Comparison of ENCODE assay signal across 8 cellular contexts in the genomic region with DNA sequence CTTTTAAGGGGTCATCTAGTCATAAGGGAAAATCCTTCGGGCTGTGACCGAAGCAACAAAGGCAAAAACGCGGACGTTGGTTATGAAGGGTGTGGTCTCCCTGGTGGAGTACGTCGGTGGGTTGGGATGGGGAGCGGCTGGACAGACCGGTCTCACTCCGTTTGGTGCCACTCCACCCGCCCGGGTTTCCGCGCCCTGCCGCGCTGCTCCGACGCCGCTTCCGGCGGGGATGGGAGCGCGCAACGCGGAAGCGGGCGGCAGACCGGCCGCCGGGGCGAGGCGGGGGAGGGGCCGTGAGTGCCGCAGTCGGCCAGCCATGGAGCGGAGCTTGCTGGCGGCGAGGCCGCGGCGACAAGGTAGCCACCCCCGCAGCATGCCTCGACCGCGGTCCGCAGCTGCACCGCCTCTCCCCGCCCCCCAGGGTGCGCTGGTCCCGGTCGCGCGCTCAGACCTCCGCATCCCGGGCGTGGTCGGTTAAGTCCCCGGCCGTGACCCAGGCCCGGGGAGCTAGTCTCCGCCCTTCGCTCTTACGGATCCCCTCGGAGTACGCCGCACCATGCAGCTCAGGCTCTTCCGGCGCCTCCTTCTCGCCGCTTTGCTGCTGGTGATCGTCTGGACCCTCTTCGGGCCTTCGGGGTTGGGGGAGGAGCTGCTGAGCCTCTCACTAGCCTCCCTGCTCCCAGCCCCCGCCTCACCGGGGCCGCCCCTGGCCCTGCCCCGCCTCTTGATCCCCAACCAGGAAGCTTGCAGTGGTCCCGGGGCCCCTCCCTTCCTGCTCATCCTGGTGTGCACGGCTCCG. TPM values are rescaled to one million over a fixed set of nuclear protein-coding genes. Genes with fewer than 3 reads are reported as not detected.
DNase-seq lines count a peak whose midpoint lies in the region; ATAC-seq and TF ChIP-seq lines count a peak whose summit lies in the region.

A gene with protein sequence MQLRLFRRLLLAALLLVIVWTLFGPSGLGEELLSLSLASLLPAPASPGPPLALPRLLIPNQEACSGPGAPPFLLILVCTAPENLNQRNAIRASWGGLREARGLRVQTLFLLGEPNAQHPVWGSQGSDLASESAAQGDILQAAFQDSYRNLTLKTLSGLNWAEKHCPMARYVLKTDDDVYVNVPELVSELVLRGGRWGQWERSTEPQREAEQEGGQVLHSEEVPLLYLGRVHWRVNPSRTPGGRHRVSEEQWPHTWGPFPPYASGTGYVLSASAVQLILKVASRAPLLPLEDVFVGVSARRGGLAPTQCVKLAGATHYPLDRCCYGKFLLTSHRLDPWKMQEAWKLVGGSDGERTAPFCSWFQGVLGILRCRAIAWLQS (plus strand): TSS at position 260 of the 799 bp plus-strand sequence. CDS start 297 bp downstream, at position 557.

- intact Hi-C loops in dorsolateral prefrontal cortex (cut with DNase I), result no loop called here

- TF ChIP-seq CTCF in dorsolateral prefrontal cortex (IDR thresholded peaks at IDR 0.05 in 54 of 56, conservative IDR thresholded peaks at IDR 0.05 in 2 of 56; ENCODE audit: low read depth in 1 of 56, partially characterized antibody in 56 of 56) (peak in 51 of 56 donors; percentile 17 to 71 (median 49)), liver (IDR thresholded peaks at IDR 0.05; ENCODE audit: low read depth, low read length, missing input control) (peak; percentile 35)

- peak in 1 of 2 donors; percentile 40 for TF ChIP-seq RAD21 in liver (IDR thresholded peaks at IDR 0.05)

- H3K27me3 Mint-ChIP-seq in activated CD4-positive, alpha-beta T cell treated with anti-CD3 and anti-CD28 coated beads, Interleukin-2, amount 10 ng/mL, durations not matched to agents 7 days and 5 days, result no peaks in the 10 kb centered on the region

- DNase-seq in 8988T (peak; percentile 84), NCI-H460 (ENCODE audit: extremely low read depth, low read depth) (peak; percentile 66), dorsolateral prefrontal cortex (peak in 8 of 10 donors; percentile 31 to 79 (median 54))
- peak; percentile 79 for DNase-seq in activated CD4-positive, alpha-beta T cell treated with anti-CD3 and anti-CD28 coated beads, Interleukin-2, amount 10 ng/mL, durations not matched to agents 7 days and 5 days
- peak; percentile 66 to 78 for DNase-seq in stimulated activated CD4-positive, alpha-beta T cell treated with anti-CD3 and anti-CD28 coated beads, Interleukin-4, amount 100 ng/mL, for 48 hours (ENCODE audit: low read depth in 2 of 2)

- H3K4me3 ChIP-seq in dorsolateral prefrontal cortex (peak within 1 kb of the TSS; percentile 57 to 88 (median 76)), liver (ENCODE audit: low read depth in 1 of 3, low read length in 3 of 3) (peak within 1 kb of the TSS; percentile 8 to 59 (median 30))

- peaks cover 61% of the 10 kb centered on the region for H3K36me3 Mint-ChIP-seq in activated CD4-positive, alpha-beta T cell treated with anti-CD3 and anti-CD28 coated beads, Interleukin-2, amount 10 ng/mL, durations not matched to agents 7 days and 5 days (ENCODE audit: low read depth)

- peak within 1 kb of the TSS; percentile 95 for H3K4me3 Mint-ChIP-seq in activated CD4-positive, alpha-beta T cell treated with anti-CD3 and anti-CD28 coated beads, Interleukin-2, amount 10 ng/mL, durations not matched to agents 7 days and 5 days

- CTCF ChIA-PET in activated CD4-positive, alpha-beta T cell treated with anti-CD3 and anti-CD28 coated beads, Interleukin-2, amount 10 ng/mL, durations not matched to agents 7 days and 5 days (lab: Charles Lee), result interaction anchor here (0.6 to 2.6 kb wide), 18 partner anchors 11 to 438 kb away, joined by 3 to 19 read pairs (median 5); a partner anchor contains a TSS

- peaks cover 69% of the 10 kb centered on the region for H3K4me1 Mint-ChIP-seq in activated CD4-positive, alpha-beta T cell treated with anti-CD3 and anti-CD28 coated beads, Interleukin-2, amount 10 ng/mL, durations not matched to agents 7 days and 5 days

- peak within 1 kb of the TSS; percentile 39 to 41 for H3K9ac ChIP-seq in liver (ENCODE audit: low read depth in 1 of 2, low read length in 2 of 2)

- peaks cover 0 to 43% (median 15%) of the 10 kb centered on the region in 4 donors for H3K36me3 ChIP-seq in liver (ENCODE audit: control insufficient read depth in 4 of 4, insufficient read depth in 3 of 4, low read depth in 1 of 4, low read length in 3 of 4)

- H3K4me1 ChIP-seq in liver (ENCODE audit: control insufficient read depth in 4 of 4, insufficient read depth in 4 of 4, low read length in 3 of 4), result peaks cover 9 to 48% (median 36%) of the 10 kb centered on the region in 4 donors

- H3K9me3 Mint-ChIP-seq in activated CD4-positive, alpha-beta T cell treated with anti-CD3 and anti-CD28 coated beads, Interleukin-2, amount 10 ng/mL, durations not matched to agents 7 days and 5 days, result no peaks in the 10 kb centered on the region

- peak within 1 kb of the TSS; percentile 97 for H3K27ac Mint-ChIP-seq in activated CD4-positive, alpha-beta T cell treated with anti-CD3 and anti-CD28 coated beads, Interleukin-2, amount 10 ng/mL, durations not matched to agents 7 days and 5 days

- WGBS in liver, result 11% methylated on average over 80 of the region's 80 CpGs

- peak within 1 kb of the TSS; percentile 12 to 96 (median 89) for H3K27ac ChIP-seq in dorsolateral prefrontal cortex
- H3K27ac ChIP-seq in liver (ENCODE audit: low read depth in 1 of 2, low read length in 2 of 2), result peak within 1 kb of the TSS; percentile 63 to 64

- POLR2A ChIA-PET in activated CD4-positive, alpha-beta T cell treated with anti-CD3 and anti-CD28 coated beads, Interleukin-2, amount 10 ng/mL, durations not matched to agents 7 days and 5 days (lab: Charles Lee), result interaction anchor here (0.6 to 1.5 kb wide), 5 partner anchors 12 to 68 kb away, joined by 3 to 11 read pairs (median 4); a partner anchor contains a TSS

- no peaks in the 10 kb centered on the region for H3K9me3 ChIP-seq in liver (ENCODE audit: control insufficient read depth in 4 of 4, low read length in 3 of 4)

- peak; percentile 43 for ATAC-seq in HG02884 (IDR thresholded peaks at IDR 0.05; ENCODE audit: unreplicated experiment)

- H3K27me3 ChIP-seq in dorsolateral prefrontal cortex (no peaks in the 10 kb centered on the region), liver (ENCODE audit: control insufficient read depth in 4 of 4, insufficient read depth in 4 of 4, low read length in 3 of 4) (no peaks in the 10 kb centered on the region)

- peak; percentile 75 for TF ChIP-seq POLR2A in GM15510 (IDR thresholded peaks at IDR 0.05; ENCODE audit: borderline replicate concordance, extremely low read depth, insufficient read length)

TF ChIP-seq in liver, 16 proteins besides CTCF, POLR2A, EP300 and RAD21:
- TF ChIP-seq HNF4G (IDR thresholded peaks at IDR 0.05) (no peak), EGR1 (IDR thresholded peaks at IDR 0.05; ENCODE audit: low read depth in 2 of 2) (peak in 1 of 2 donors; percentile 20), GABPA (IDR thresholded peaks at IDR 0.05 in 1 of 2, conservative IDR thresholded peaks at IDR 0.05 in 1 of 2) (peak in 1 of 2 donors; percentile 68), RXRA (IDR thresholded peaks at IDR 0.05) (no peak), TAF1 (conservative IDR thresholded peaks at IDR 0.05) (no peak)
- TF ChIP-seq, protein P1, sequence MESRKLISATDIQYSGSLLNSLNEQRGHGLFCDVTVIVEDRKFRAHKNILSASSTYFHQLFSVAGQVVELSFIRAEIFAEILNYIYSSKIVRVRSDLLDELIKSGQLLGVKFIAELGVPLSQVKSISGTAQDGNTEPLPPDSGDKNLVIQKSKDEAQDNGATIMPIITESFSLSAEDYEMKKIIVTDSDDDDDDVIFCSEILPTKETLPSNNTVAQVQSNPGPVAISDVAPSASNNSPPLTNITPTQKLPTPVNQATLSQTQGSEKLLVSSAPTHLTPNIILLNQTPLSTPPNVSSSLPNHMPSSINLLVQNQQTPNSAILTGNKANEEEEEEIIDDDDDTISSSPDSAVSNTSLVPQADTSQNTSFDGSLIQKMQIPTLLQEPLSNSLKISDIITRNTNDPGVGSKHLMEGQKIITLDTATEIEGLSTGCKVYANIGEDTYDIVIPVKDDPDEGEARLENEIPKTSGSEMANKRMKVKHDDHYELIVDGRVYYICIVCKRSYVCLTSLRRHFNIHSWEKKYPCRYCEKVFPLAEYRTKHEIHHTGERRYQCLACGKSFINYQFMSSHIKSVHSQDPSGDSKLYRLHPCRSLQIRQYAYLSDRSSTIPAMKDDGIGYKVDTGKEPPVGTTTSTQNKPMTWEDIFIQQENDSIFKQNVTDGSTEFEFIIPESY (IDR thresholded peaks at IDR 0.05), result no peak
- TF ChIP-seq, protein P2, sequence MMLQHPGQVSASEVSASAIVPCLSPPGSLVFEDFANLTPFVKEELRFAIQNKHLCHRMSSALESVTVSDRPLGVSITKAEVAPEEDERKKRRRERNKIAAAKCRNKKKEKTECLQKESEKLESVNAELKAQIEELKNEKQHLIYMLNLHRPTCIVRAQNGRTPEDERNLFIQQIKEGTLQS (IDR thresholded peaks at IDR 0.05), result no peak
TF ChIP-seq in liver: peak in this region for 2.

RNA-seq across cellular contexts. Expression of the gene that starts here (rescaled TPM):
- total RNA-seq in NCI-H460 (2014; rRNA removed; shearing (Covaris generic)), result 0.69 and 1.8 TPM in 2 replicates
- 0.86 and 1.4 TPM in 2 replicates for polyA plus RNA-seq in NCI-H460 (2014; cell fraction: nucleus; rRNA removed)
- 10 to 100 TPM; 18.3 to 21.5 TPM for total RNA-seq in activated CD4-positive, alpha-beta T cell treated with anti-CD3 and anti-CD28 coated beads, Interleukin-2, amount 10 ng/mL, durations not matched to agents 7 days and 5 days
- total RNA-seq in dorsolateral prefrontal cortex (10 to 100 TPM in 42 of 120 experiments, 1 to 10 TPM in 78; 4.4 to 15.9 (median 9.3) TPM), liver (1 to 10 TPM; 1.5 to 2.2 TPM)
- 1 to 10 TPM; 1.5 to 2.7 TPM for polyA plus RNA-seq in liver

Comparison
In these comparisons a context has a peak if more than half of its experiments do, and no peak if none do; other contexts are left out.
1. Peak in every context shown above with its lines: DNase-seq, ATAC-seq, H3K4me3 ChIP-seq and H3K27ac ChIP-seq.